In the genomic region with DNA sequence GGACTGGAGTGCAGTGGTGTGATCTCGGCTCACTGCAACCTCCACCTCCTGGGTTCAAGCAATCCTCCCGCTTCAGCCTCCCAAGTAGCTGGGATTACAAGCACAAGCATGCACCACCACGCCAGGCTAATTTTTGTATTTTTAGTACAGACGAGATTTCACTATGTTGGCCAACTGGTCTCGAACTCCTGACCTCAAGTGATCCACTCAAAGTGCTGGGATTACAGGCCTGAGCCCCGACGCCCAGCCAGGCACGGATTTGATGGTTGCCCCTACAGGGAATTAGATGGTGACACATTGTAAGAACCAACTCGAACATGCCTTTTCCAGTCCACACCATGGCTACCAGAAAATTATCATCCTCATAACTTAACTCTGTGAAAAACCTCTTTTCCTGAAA, we compare ENCODE assay signal across 36 cellular contexts. TPM values are rescaled to one million over a fixed set of nuclear protein-coding genes. Genes with fewer than 3 reads are reported as not detected.
DNase-seq lines count a peak whose midpoint lies in the region; FAIRE-seq and TF ChIP-seq lines count a peak whose summit lies in the region.
"Had no signal": no experiment of that assay in that cellular context is flagged by ENCODE, and none has a peak within 500 bp of the region (broad histone marks: within the 10 kb centered on the region; RNA-seq: fewer than 3 reads in every experiment).

No MANE protein-coding gene starts in this region.

- FAIRE-seq in astrocyte (lab: Jason Lieb, UNC), result no peak
- FAIRE-seq: GM12891, H54 had no signal

- H3K9me3 ChIP-seq in astrocyte (ENCODE audit: insufficient read depth, low read depth, low read length) (no peaks in the 10 kb centered on the region), testis (no peaks in the 10 kb centered on the region)
- H3K9me3 ChIP-seq: gastroesophageal sphincter, left lung, neutrophil, prostate gland, right lobe of liver, transverse colon had no signal

- no peaks in the 10 kb centered on the region for H3K79me2 ChIP-seq in astrocyte (ENCODE audit: insufficient read depth, low read length)

- peak overlapping the region; percentile 77 for H3K27ac Mint-ChIP-seq in astrocyte (ENCODE audit: unreplicated experiment)
- H3K27ac Mint-ChIP-seq: activated T-helper 17 cell treated with anti-CD3 and anti-CD28 coated beads, Interleukin-2, amount 50 U/mL, for 72 hours; dendritic cell treated with granulocyte-macrophage colony-stimulating factor and Interleukin-4, amounts not matched to agents 40 ng/mL and 50 ng/mL, for 4 days; endodermal cell; T-helper 1 cell treated with Interleukin-12 subunit alpha and Interleukin-12 subunit beta and Interleukin-4 antibody, amounts not matched to agents 30 μg/mL and 1 μg/mL, for 36 hours had no signal

- H3K4me1 ChIP-seq in astrocyte (ENCODE audit: insufficient read depth, low read length) (peaks cover 10% of the 10 kb centered on the region), testis (no peaks in the 10 kb centered on the region)
- H3K4me1 ChIP-seq: left lung, prostate gland, right lobe of liver, transverse colon had no signal

- no peak for TF ChIP-seq CTCF in astrocyte (IDR thresholded peaks at IDR 0.05; ENCODE audit: insufficient read depth, low read depth, low read length)
- no peak for TF ChIP-seq CTCF in fibroblast of villous mesenchyme (IDR thresholded peaks at IDR 0.05; ENCODE audit: insufficient read depth, low read depth, low read length)
- no peak for TF ChIP-seq CTCF in testis (IDR thresholded peaks at IDR 0.05)

- intact Hi-C loops in testis (cut with DNase I; ENCODE audit: low total_unique reads), result no loop called here

- no peak overlapping the region for H3K4me3 Mint-ChIP-seq in astrocyte (ENCODE audit: unreplicated experiment)
- H3K4me3 Mint-ChIP-seq: activated naive CD4-positive, alpha-beta T cell treated with anti-CD3 and anti-CD28 coated beads, Interleukin-2, amount 50 U/mL, for 24 hours; activated T-helper 17 cell treated with anti-CD3 and anti-CD28 coated beads, Interleukin-2, amount 50 U/mL, for 72 hours; dendritic cell treated with granulocyte-macrophage colony-stimulating factor and Interleukin-4, amounts not matched to agents 40 ng/mL and 50 ng/mL, for 4 days; endodermal cell; T-helper 1 cell treated with Interleukin-12 subunit alpha and Interleukin-12 subunit beta and Interleukin-4 antibody, amounts not matched to agents 30 μg/mL and 1 μg/mL, for 36 hours had no signal

- H2AFZ ChIP-seq in astrocyte (ENCODE audit: low read depth, low read length), result no peak overlapping the region

- H3K4me1 Mint-ChIP-seq in astrocyte (ENCODE audit: low read depth, unreplicated experiment), result peaks cover 13% of the 10 kb centered on the region
- H3K4me1 Mint-ChIP-seq: activated naive CD4-positive, alpha-beta T cell treated with anti-CD3 and anti-CD28 coated beads, Interleukin-2, amount 50 U/mL, for 24 hours; activated T-helper 17 cell treated with anti-CD3 and anti-CD28 coated beads, Interleukin-2, amount 50 U/mL, for 72 hours; endodermal cell had no signal

- no peaks in the 10 kb centered on the region for H4K20me1 ChIP-seq in astrocyte (ENCODE audit: insufficient read depth, low read length)

- no peaks in the 10 kb centered on the region for H3K36me3 Mint-ChIP-seq in astrocyte (ENCODE audit: low read depth, unreplicated experiment)
- H3K36me3 Mint-ChIP-seq: activated naive CD4-positive, alpha-beta T cell treated with anti-CD3 and anti-CD28 coated beads, Interleukin-2, amount 50 U/mL, for 24 hours had no signal

- DNase-seq in NCI-H82 (lab: John Stamatoyannopoulos, UW) (peak; percentile 3), NCI-H82 treated with DMSO at 0.1 percent for 48 hours (lab: John Stamatoyannopoulos, UW; ENCODE audit: unreplicated experiment) (no peak), astrocyte (ENCODE audit: low read depth) (no peak), fibroblast of villous mesenchyme (ENCODE audit: low read depth) (peak; percentile 44), testis (peak; percentile 6), NOMO-1 treated with dmso at 0.1 percent for 144 hours (lab: John Stamatoyannopoulos, UW; ENCODE audit: unreplicated experiment) (no peak), hepatic stellate cell (ENCODE audit: low spot score) (no peak), iPS-NIHi11 (ENCODE audit: low spot score) (no peak)
- DNase-seq: activated CD4-positive, alpha-beta T cell treated with anti-CD3 and anti-CD28 coated beads, Interleukin-2, amount 50 U/mL, for 48 hours; caudate nucleus; COR-L47; endodermal cell; KG1; left lung; mesendoderm; MM.1S; NCI-H1105 treated with DMSO at 0.1 percent for 48 hours; NCI-H187 treated with DMSO at 0.1 percent for 48 hours; NK-92 treated with Interleukin-12 subunit alpha and Interleukin-12 subunit beta, amount 100 ng/mL, for 24 hours; PC-3; stimulated activated CD4-positive, alpha-beta T cell treated with anti-CD3 and anti-CD28 coated beads, Interleukin-4, amount 100 ng/mL, for 24 hours had no signal

- H3K4me3 ChIP-seq in astrocyte (ENCODE audit: insufficient read depth, low read depth, low read length) (no peak overlapping the region), fibroblast of villous mesenchyme (ENCODE audit: low read depth, low read length) (no peak overlapping the region), testis (no peak overlapping the region)
- H3K4me3 ChIP-seq: gastroesophageal sphincter, left lung, prostate gland, right lobe of liver, SK-N-MC, transverse colon had no signal

- no peak overlapping the region for H3K4me2 ChIP-seq in astrocyte (ENCODE audit: low read length)

- H3K27me3 Mint-ChIP-seq in astrocyte (ENCODE audit: low read depth, unreplicated experiment), result peaks cover 37% of the 10 kb centered on the region

- H3K27ac ChIP-seq in astrocyte (ENCODE audit: low read depth, low read length) (no peak overlapping the region), testis (no peak overlapping the region)
- H3K27ac ChIP-seq: 22Rv1, C4-2B, HL-60, neutrophil, prostate gland, SK-N-MC had no signal

- 87% methylated on average over 9 of the region's 9 CpGs for WGBS in testis, 2 donors

- H3K36me3 ChIP-seq in astrocyte (ENCODE audit: insufficient read depth, low read length), result no peaks in the 10 kb centered on the region
- no peaks in the 10 kb centered on the region for H3K36me3 ChIP-seq in testis (ENCODE audit: low read depth, missing control alignments)
- H3K36me3 ChIP-seq: gastroesophageal sphincter, left lung, neutrophil, prostate gland, right lobe of liver, transverse colon had no signal

- peaks cover 3% of the 10 kb centered on the region for H3K27me3 ChIP-seq in astrocyte (ENCODE audit: insufficient read depth, low read length)
- no peaks in the 10 kb centered on the region for H3K27me3 ChIP-seq in testis
- H3K27me3 ChIP-seq: neutrophil, right lobe of liver, transverse colon had no signal

- no peak for TF ChIP-seq POLR2A in testis (IDR thresholded peaks at IDR 0.05)

- no peak overlapping the region for H3K9ac ChIP-seq in astrocyte (ENCODE audit: low read length)

- H3K9me3 Mint-ChIP-seq in astrocyte (ENCODE audit: unreplicated experiment), result peaks cover 9% of the 10 kb centered on the region
- H3K9me3 Mint-ChIP-seq: activated naive CD4-positive, alpha-beta T cell treated with anti-CD3 and anti-CD28 coated beads, Interleukin-2, amount 50 U/mL, for 24 hours; activated T-helper 17 cell treated with anti-CD3 and anti-CD28 coated beads, Interleukin-2, amount 50 U/mL, for 72 hours; dendritic cell treated with granulocyte-macrophage colony-stimulating factor and Interleukin-4, amounts not matched to agents 40 ng/mL and 50 ng/mL, for 4 days; T-helper 1 cell treated with Interleukin-12 subunit alpha and Interleukin-12 subunit beta and Interleukin-4 antibody, amounts not matched to agents 30 μg/mL and 1 μg/mL, for 36 hours had no signal

RNA-seq across cellular contexts. Expression of a gene that starts 26.8 kb away (rescaled TPM):
- 15.4 and 15.6 TPM in 2 replicates for total RNA-seq in astrocyte
- 21.3 and 21.6 TPM in 2 replicates for total RNA-seq in fibroblast of villous mesenchyme
- total RNA-seq in testis, result 10 to 100 TPM; 34.9 to 37.7 TPM
- polyA plus RNA-seq in testis (ENCODE audit: insufficient read depth, low read depth, low replicate concordance), result 33.7 TPM

Comparison
In these comparisons a context has a peak if more than half of its experiments do, and no peak if none do; other contexts are left out.
1. DNase-seq: peak in NCI-H82 (single experiment), fibroblast of villous mesenchyme (single experiment) and testis (single experiment); none in NCI-H82 treated with DMSO at 0.1 percent for 48 hours (single experiment), astrocyte (single experiment), NOMO-1 treated with dmso at 0.1 percent for 144 hours (single experiment), hepatic stellate cell (single experiment) and iPS-NIHi11 (single experiment).